Comparison of ENCODE assay signal across 8 cellular contexts in the genomic region with DNA sequence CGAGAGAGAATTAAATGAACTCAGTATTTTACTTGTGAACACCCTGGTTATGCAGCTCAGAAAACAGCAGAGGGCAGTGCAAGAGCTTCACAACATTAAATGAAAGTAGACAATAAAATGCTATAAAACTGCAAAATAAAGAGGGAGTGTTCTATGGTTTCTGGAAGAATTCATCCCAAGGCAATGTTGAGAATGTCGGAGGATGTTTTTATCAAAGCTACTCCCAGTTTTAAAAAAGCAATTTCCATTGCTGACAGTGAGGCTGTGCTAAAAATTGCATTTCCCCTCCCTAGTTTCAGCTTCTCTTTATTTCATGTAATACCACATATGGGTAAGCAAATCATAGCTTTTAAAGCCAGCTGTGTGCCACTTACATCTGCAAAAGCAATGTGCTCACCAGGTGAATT.
A peak's percentile ranks its signal among the peaks of the same experiment; 100 is the strongest.
DNase-seq lines count a peak whose midpoint lies in the region; ATAC-seq, FAIRE-seq and TF ChIP-seq lines count a peak whose summit lies in the region.

No MANE protein-coding gene starts in this region.

- DNase-seq in SK-N-DZ (ENCODE audit: low spot score): peak; percentile 55
- no peak for DNase-seq in glutamatergic neuron
- DNase-seq in activated T-cell treated with anti-CD3 and anti-CD28 coated beads, Interleukin-2, amount 50 U/mL, for 24 hours: no peak
- no peak for DNase-seq in stimulated activated naive CD8-positive, alpha-beta T cell treated with anti-CD3 and anti-CD28 coated beads, Interleukin-15, Interleukin-2, amounts not matched to agents 100 U/mL and 50 U/mL, for 24 hours
- no peak for DNase-seq in occipital lobe (lab: John Stamatoyannopoulos, UW)
- no peak for DNase-seq in activated naive CD8-positive, alpha-beta T cell treated with anti-CD3 and anti-CD28 coated beads for 36 hours

- no peak for ATAC-seq in stimulated activated naive CD8-positive, alpha-beta T cell treated with anti-CD3 and anti-CD28 coated beads, Interleukin-15, Interleukin-2, amounts not matched to agents 100 U/mL and 50 U/mL, for 24 hours

- TF ChIP-seq CTCF in GM12874 (IDR thresholded peaks at IDR 0.05; ENCODE audit: insufficient read depth, low read depth, low read length) (0 out of 2 replicates have a peak, but pooled peaks have one; percentile 29), glutamatergic neuron (IDR thresholded peaks at IDR 0.05; ENCODE audit: partially characterized antibody, unreplicated experiment) (peak; percentile 52)

- FAIRE-seq in A204.1 (lab: Jason Lieb, UNC): peak; percentile 11

- no peak overlapping the region for H3K27ac Mint-ChIP-seq in glutamatergic neuron (ENCODE audit: unreplicated experiment)
- H3K27ac Mint-ChIP-seq in activated T-cell treated with anti-CD3 and anti-CD28 coated beads, Interleukin-2, amount 50 U/mL, for 24 hours: no peak overlapping the region
- H3K27ac Mint-ChIP-seq in activated naive CD8-positive, alpha-beta T cell treated with anti-CD3 and anti-CD28 coated beads for 36 hours: no peak overlapping the region

- no peak overlapping the region for H3K4me3 Mint-ChIP-seq in glutamatergic neuron (ENCODE audit: unreplicated experiment)
- no peak overlapping the region for H3K4me3 Mint-ChIP-seq in activated T-cell treated with anti-CD3 and anti-CD28 coated beads, Interleukin-2, amount 50 U/mL, for 24 hours
- H3K4me3 Mint-ChIP-seq in activated naive CD8-positive, alpha-beta T cell treated with anti-CD3 and anti-CD28 coated beads for 36 hours: no peak overlapping the region

- H3K27me3 Mint-ChIP-seq in glutamatergic neuron (ENCODE audit: unreplicated experiment): no peaks in the 10 kb centered on the region
- H3K27me3 Mint-ChIP-seq in activated T-cell treated with anti-CD3 and anti-CD28 coated beads, Interleukin-2, amount 50 U/mL, for 24 hours: no peaks in the 10 kb centered on the region
- H3K27me3 Mint-ChIP-seq in activated naive CD8-positive, alpha-beta T cell treated with anti-CD3 and anti-CD28 coated beads for 36 hours: peaks cover 11% of the 10 kb centered on the region

- H3K9me3 Mint-ChIP-seq in glutamatergic neuron (ENCODE audit: unreplicated experiment): no peaks in the 10 kb centered on the region
- no peaks in the 10 kb centered on the region for H3K9me3 Mint-ChIP-seq in activated T-cell treated with anti-CD3 and anti-CD28 coated beads, Interleukin-2, amount 50 U/mL, for 24 hours
- H3K9me3 Mint-ChIP-seq in activated naive CD8-positive, alpha-beta T cell treated with anti-CD3 and anti-CD28 coated beads for 36 hours: no peaks in the 10 kb centered on the region

- H3K4me1 Mint-ChIP-seq in glutamatergic neuron (ENCODE audit: low read depth, unreplicated experiment): no peaks in the 10 kb centered on the region
- no peaks in the 10 kb centered on the region for H3K4me1 Mint-ChIP-seq in activated T-cell treated with anti-CD3 and anti-CD28 coated beads, Interleukin-2, amount 50 U/mL, for 24 hours (ENCODE audit: low read depth)
- H3K4me1 Mint-ChIP-seq in activated naive CD8-positive, alpha-beta T cell treated with anti-CD3 and anti-CD28 coated beads for 36 hours: no peaks in the 10 kb centered on the region

- no peaks in the 10 kb centered on the region for H3K36me3 Mint-ChIP-seq in glutamatergic neuron (ENCODE audit: unreplicated experiment)
- no peaks in the 10 kb centered on the region for H3K36me3 Mint-ChIP-seq in activated T-cell treated with anti-CD3 and anti-CD28 coated beads, Interleukin-2, amount 50 U/mL, for 24 hours (ENCODE audit: low read depth)
- H3K36me3 Mint-ChIP-seq in activated naive CD8-positive, alpha-beta T cell treated with anti-CD3 and anti-CD28 coated beads for 36 hours: no peaks in the 10 kb centered on the region
